Comparison of ENCODE assay signal across 8 cellular contexts in genomic region chr9:137086531-137087408, GRCh38. TPM values are rescaled to one million over a fixed set of nuclear protein-coding genes. Genes with fewer than 3 reads are reported as not detected.
A peak's percentile ranks its signal among the peaks of the same experiment; 100 is the strongest.
DNase-seq lines count a peak whose midpoint lies in the region; ATAC-seq and TF ChIP-seq lines count a peak whose summit lies in the region.

TSS of gene MAN1B1 (plus strand) at chr9:137086985. CDS start at chr9:137087000, 15 bp downstream.

- ATAC-seq in GM19043 (IDR thresholded peaks at IDR 0.05; ENCODE audit: low read depth, unreplicated experiment): peak; percentile 82
- peak; percentile 85 for ATAC-seq in HG03378 (IDR thresholded peaks at IDR 0.05; ENCODE audit: unreplicated experiment)

- DNase-seq in AG10803 (ENCODE audit: low read depth) (peak; percentile 98), NCI-H460 (ENCODE audit: extremely low read depth, low read depth) (peak; percentile 98), cerebellar nuclear complex (lab: John Stamatoyannopoulos, UW) (peak; percentile 44 to 92), islet precursor cell (peak; percentile 100)
- peak; percentile 99 for DNase-seq in activated CD4-positive, CD25-positive, alpha-beta regulatory T cell treated with anti-CD3 and anti-CD28 coated beads, Interleukin-2, amount 50 U/mL, for 72 hours
- DNase-seq in stimulated activated CD4-positive, alpha-beta T cell treated with anti-CD3 and anti-CD28 coated beads, Interleukin-12 subunit alpha, Interleukin-12 subunit beta, amount 100 ng/mL, for 48 hours (ENCODE audit: low read depth in 2 of 3, low spot score in 1 of 3): peak; percentile 97 to 100 (median 99)

- H3K4me3 ChIP-seq in AG10803 (ENCODE audit: low read length): peak within 1 kb of the TSS; percentile 78

- no peak for TF ChIP-seq CTCF in AG10803 (conservative IDR thresholded peaks at IDR 0.05; ENCODE audit: low read length)

RNA-seq across cellular contexts. Expression of gene MAN1B1, which starts in this region (rescaled TPM):
- total RNA-seq in NCI-H460 (2014; rRNA removed; shearing (Covaris generic)): 53.6 and 55.5 TPM in 2 replicates
- polyA plus RNA-seq in NCI-H460 (2014; cell fraction: nucleus; rRNA removed): 83.1 and 102 TPM in 2 replicates

Comparison
In these comparisons a context has a peak if more than half of its experiments do, and no peak if none do; other contexts are left out.
1. Peak in every context shown above with its lines: DNase-seq, ATAC-seq and H3K4me3 ChIP-seq.